ENCODE assay signal across 1 cellular context in the genomic region with DNA sequence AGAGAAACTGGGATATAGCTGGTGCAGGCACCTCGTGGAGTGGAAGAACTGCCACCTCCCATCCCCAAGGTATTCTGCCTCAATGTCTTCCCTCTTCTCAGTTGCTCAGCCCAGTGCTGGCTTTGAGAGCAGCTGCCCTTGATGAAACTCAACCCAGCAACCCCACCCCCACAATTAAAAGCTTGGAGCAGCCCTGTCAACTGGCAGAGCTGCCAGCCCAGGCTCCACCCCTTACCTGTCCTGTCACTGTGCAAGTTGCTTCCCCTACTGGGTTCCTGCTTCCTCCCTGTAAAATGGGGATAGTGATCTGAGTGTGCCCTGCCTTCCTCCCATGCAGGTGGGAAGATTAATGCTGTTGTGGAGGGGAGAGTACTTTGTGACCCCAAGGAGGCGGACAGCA.
TF ChIP-seq lines count a peak whose summit lies in the region.

No MANE protein-coding gene starts in this region.

TF ChIP-seq in H1, 55 proteins besides CTCF, POLR2A, EP300 and RAD21:
- TF ChIP-seq NANOG (IDR thresholded peaks at IDR 0.05; ENCODE audit: insufficient read depth, low read depth, low read length, poor library complexity, severe bottlenecking) (no peak), CHD1 (IDR thresholded peaks at IDR 0.05; ENCODE audit: low read depth, low read length) (no peak), GTF2F1 (IDR thresholded peaks at IDR 0.05; ENCODE audit: borderline replicate concordance, low read depth, low read length) (no peak)
